ENCODE assay signal across 8 cellular contexts in the genomic region with DNA sequence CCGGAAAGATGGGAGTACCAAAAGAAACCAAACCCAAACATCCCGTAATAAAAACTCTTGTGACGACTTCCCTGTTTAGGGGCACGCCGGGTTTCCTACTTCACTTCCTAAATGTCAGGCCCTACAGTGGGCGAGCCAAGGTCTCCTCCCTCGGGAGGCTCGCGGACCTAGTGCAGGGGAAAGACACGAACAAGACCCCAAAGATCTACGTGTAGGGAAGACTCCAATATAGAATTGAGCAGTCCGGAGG. TPM values are rescaled to one million over a fixed set of nuclear protein-coding genes. Genes with fewer than 3 reads are reported as not detected.
DNase-seq lines count a peak whose midpoint lies in the region; ATAC-seq and TF ChIP-seq lines count a peak whose summit lies in the region.

No MANE protein-coding gene starts in this region.

- H3K4me1 Mint-ChIP-seq in Calu3 (ENCODE audit: low read depth, unreplicated experiment) (no peaks in the 10 kb centered on the region), neural progenitor cell (peaks cover 17% of the 10 kb centered on the region)

- CTCF ChIA-PET in Calu3 (lab: Charles Lee), result interaction anchor here (0.6 to 1.9 kb wide), 2 partner anchors 16 to 603 kb away, joined by 3 to 28 read pairs; a partner anchor contains a TSS

- H3K27ac Mint-ChIP-seq in Calu3 (ENCODE audit: unreplicated experiment) (peak overlapping the region; percentile 38), neural progenitor cell (peak overlapping the region; percentile 72)

- TF ChIP-seq CTCF in Calu3 (IDR thresholded peaks at IDR 0.05; ENCODE audit: unreplicated experiment) (no peak), WI38 (IDR thresholded peaks at IDR 0.05; ENCODE audit: low read depth, low read length) (no peak), fibroblast of pulmonary artery (IDR thresholded peaks at IDR 0.05; ENCODE audit: low read length, missing control alignments) (no peak), neural progenitor cell (IDR thresholded peaks at IDR 0.05) (no peak)

- H3K27me3 Mint-ChIP-seq in Calu3 (ENCODE audit: unreplicated experiment) (no peaks in the 10 kb centered on the region), neural progenitor cell (ENCODE audit: insufficient read depth, low read depth) (peaks cover 2% of the 10 kb centered on the region)

- H3K79me2 ChIP-seq in neural progenitor cell (ENCODE audit: low read depth), result peaks cover 56% of the 10 kb centered on the region

- peaks cover 46% of the 10 kb centered on the region for H4K20me1 ChIP-seq in neural progenitor cell (ENCODE audit: low read depth)

- peak overlapping the region; percentile 82 for H3K9ac ChIP-seq in neural progenitor cell

- H3K4me3 ChIP-seq in WI38 (ENCODE audit: low read depth, low read length), result peak overlapping the region; percentile 96
- H3K4me3 ChIP-seq in fibroblast of pulmonary artery (replicated peaks; ENCODE audit: low read depth, low read length), result peak overlapping the region; percentile 61
- peak overlapping the region; percentile 93 for H3K4me3 ChIP-seq in neural progenitor cell

- H3K4me2 ChIP-seq in neural progenitor cell, result peak overlapping the region; percentile 81

- DNase-seq in Calu3 (peak; percentile 7), HS-27A (ENCODE audit: low read depth) (peak; percentile 23), fibroblast of pulmonary artery (ENCODE audit: low read depth) (peak; percentile 68), neural progenitor cell (ENCODE audit: low spot score) (no peak), pons (ENCODE audit: low spot score) (no peak), NCI-H2029 (lab: John Stamatoyannopoulos, UW) (no peak)

- no peaks in the 10 kb centered on the region for H3K27me3 ChIP-seq in neural progenitor cell

- H3K36me3 Mint-ChIP-seq in Calu3 (ENCODE audit: insufficient read depth, unreplicated experiment) (peaks cover 18% of the 10 kb centered on the region), neural progenitor cell (no peaks in the 10 kb centered on the region)

- ATAC-seq in GM19328 (IDR thresholded peaks at IDR 0.05; ENCODE audit: unreplicated experiment), result peak; percentile 15

- BruUV-seq in Calu3 (replicated peaks; lab: Mats Ljungman, UMichigan), result no TSS peak

- H3K9me3 Mint-ChIP-seq in Calu3 (ENCODE audit: low read depth, unreplicated experiment) (no peaks in the 10 kb centered on the region), neural progenitor cell (no peaks in the 10 kb centered on the region)

- peaks cover 21% of the 10 kb centered on the region for H3F3A ChIP-seq in neural progenitor cell (ENCODE audit: low read depth)

- no peak overlapping the region for H3K27ac ChIP-seq in neural progenitor cell

- H3K4me1 ChIP-seq in neural progenitor cell, result peaks cover 14% of the 10 kb centered on the region

- H3K36me3 ChIP-seq in neural progenitor cell, result no peaks in the 10 kb centered on the region

- H3K4me3 Mint-ChIP-seq in Calu3 (ENCODE audit: low read depth, unreplicated experiment) (peak overlapping the region; percentile 81), neural progenitor cell (peak overlapping the region; percentile 97)

- intact Hi-C loops in Calu3 (cut with micrococcal nuclease; ENCODE audit: unreplicated experiment), result no loop called here

- peak overlapping the region; percentile 92 for H2AFZ ChIP-seq in neural progenitor cell (replicated peaks)

- H3K9me3 ChIP-seq in neural progenitor cell (ENCODE audit: low read depth), result no peaks in the 10 kb centered on the region

RNA-seq across cellular contexts. Expression of a gene that starts 0.6 kb away (rescaled TPM):
- total RNA-seq in Calu3 (2022) (20.5 and 21.8 TPM in 2 replicates), neural progenitor cell (ENCODE audit: low replicate concordance) (39.7 and 76.6 TPM in 2 replicates)

RNA-seq across cellular contexts. Expression of a gene that starts 15.7 kb away (rescaled TPM):
- total RNA-seq in Calu3 (2022) (101 and 122 TPM in 2 replicates), neural progenitor cell (ENCODE audit: low replicate concordance) (239 and 348 TPM in 2 replicates)

RNA-seq across cellular contexts. Expression of a gene that starts 16.0 kb away (rescaled TPM):
- total RNA-seq in Calu3 (2022) (70.3 and 76.7 TPM in 2 replicates), neural progenitor cell (ENCODE audit: low replicate concordance) (79.6 and 116 TPM in 2 replicates)

Comparison
In these comparisons a context has a peak if more than half of its experiments do, and no peak if none do; other contexts are left out.
1. DNase-seq: peak in Calu3 (single experiment), HS-27A (single experiment) and fibroblast of pulmonary artery (single experiment); none in neural progenitor cell (single experiment), pons (single experiment) and NCI-H2029 (single experiment).
2. Peak in every context shown above with its lines, with median percentiles within 50 percentile points of each other: H3K4me3 ChIP-seq.